16 cellular contexts compared by ENCODE assay signal in the genomic region with DNA sequence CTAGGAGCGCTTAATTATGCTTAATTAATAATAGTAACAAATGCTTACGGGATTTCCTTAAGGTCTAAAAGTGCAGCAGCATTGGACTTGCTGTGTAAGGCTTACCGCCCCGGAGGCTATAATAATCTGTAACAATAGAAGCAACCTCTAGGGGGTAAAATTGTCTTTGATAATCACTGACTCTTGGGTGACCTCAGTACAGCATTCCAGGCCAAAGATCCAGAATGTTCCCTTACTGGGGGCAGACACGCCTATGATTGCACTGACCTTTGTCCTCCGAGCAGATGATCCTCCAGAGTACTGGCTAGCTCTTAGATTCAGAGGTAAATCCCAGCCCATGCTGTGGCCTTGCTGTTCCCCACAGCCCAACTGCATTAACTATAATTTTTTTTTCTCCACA. TPM values are rescaled to one million over a fixed set of nuclear protein-coding genes. Genes with fewer than 3 reads are reported as not detected.
DNase-seq lines count a peak whose midpoint lies in the region; ATAC-seq and TF ChIP-seq lines count a peak whose summit lies in the region.
"Had no signal": no experiment of that assay in that cellular context is flagged by ENCODE, and none has a peak within 500 bp of the region (broad histone marks: within the 10 kb centered on the region; RNA-seq: fewer than 3 reads in every experiment).

No MANE protein-coding gene starts in this region.

- intact Hi-C loops in left colon (cut with DNase I, micrococcal nuclease), result no loop called here

- peaks cover 13% of the 10 kb centered on the region for H3K4me1 Mint-ChIP-seq in type B pancreatic cell (ENCODE audit: unreplicated experiment)
- H3K4me1 Mint-ChIP-seq: activated CD4-positive, alpha-beta T cell treated with anti-CD3 and anti-CD28 coated beads, Interleukin-2, amount 10 ng/mL, durations not matched to agents 7 days and 5 days; immature natural killer cell had no signal

- no peak overlapping the region for H3K27ac Mint-ChIP-seq in type B pancreatic cell
- H3K27ac Mint-ChIP-seq: activated CD4-positive, alpha-beta T cell treated with anti-CD3 and anti-CD28 coated beads, Interleukin-2, amount 10 ng/mL, durations not matched to agents 7 days and 5 days; naive B cell had no signal

- H3K4me3 Mint-ChIP-seq in type B pancreatic cell, result no peak overlapping the region
- H3K4me3 Mint-ChIP-seq: activated CD4-positive, alpha-beta T cell treated with anti-CD3 and anti-CD28 coated beads, Interleukin-2, amount 10 ng/mL, durations not matched to agents 7 days and 5 days; immature natural killer cell; naive B cell; T-helper 17 cell had no signal

- H3K9me3 Mint-ChIP-seq in type B pancreatic cell, result no peaks in the 10 kb centered on the region
- H3K9me3 Mint-ChIP-seq: activated CD4-positive, alpha-beta T cell treated with anti-CD3 and anti-CD28 coated beads, Interleukin-2, amount 10 ng/mL, durations not matched to agents 7 days and 5 days; immature natural killer cell; naive B cell had no signal

- H3K36me3 Mint-ChIP-seq in type B pancreatic cell, result peaks cover 27% of the 10 kb centered on the region

- no peaks in the 10 kb centered on the region for H3K27me3 Mint-ChIP-seq in type B pancreatic cell
- H3K27me3 Mint-ChIP-seq: activated CD4-positive, alpha-beta T cell treated with anti-CD3 and anti-CD28 coated beads, Interleukin-2, amount 10 ng/mL, durations not matched to agents 7 days and 5 days; naive B cell; T-helper 17 cell had no signal

- DNase-seq in DMS 273 (lab: John Stamatoyannopoulos, UW; ENCODE audit: unreplicated experiment) (peak; percentile 6), DMS 273 treated with DMSO at 0.1 percent for 48 hours (lab: John Stamatoyannopoulos, UW) (no peak), astrocyte of the hippocampus (ENCODE audit: low read depth, low spot score) (peak; percentile 17), left colon (peak; percentile 30 to 47), type B pancreatic cell (ENCODE audit: extremely low spot score, unreplicated experiment) (no peak), NCI-H526 treated with DMSO at 0.1 percent for 48 hours (lab: John Stamatoyannopoulos, UW) (no peak), NCI-H774 (lab: John Stamatoyannopoulos, UW) (no peak)
- DNase-seq: 8988T; activated CD4-positive, alpha-beta T cell treated with anti-CD3 and anti-CD28 coated beads, Interleukin-2, amount 10 ng/mL, durations not matched to agents 7 days and 5 days; central memory CD4-positive, alpha-beta T cell; immature natural killer cell; naive B cell; NCI-H2081; sigmoid colon; T-helper 17 cell had no signal

- peak; percentile 96 for ATAC-seq in left colon
- ATAC-seq in GM18511 (IDR thresholded peaks at IDR 0.05; ENCODE audit: unreplicated experiment), result no peak
- ATAC-seq: T-helper 17 cell had no signal

- peak; percentile 36 for TF ChIP-seq CTCF in type B pancreatic cell (conservative IDR thresholded peaks at IDR 0.05)

RNA-seq across cellular contexts. Expression of a gene that starts 16.5 kb away (rescaled TPM):
- total RNA-seq in left colon, result 10 to 100 TPM; 20.2 to 24.7 TPM
- 38.1 and 41.1 TPM in 2 replicates for total RNA-seq in type B pancreatic cell (ENCODE audit: low replicate concordance)

RNA-seq across cellular contexts. Expression of a gene that starts 22.3 kb away (rescaled TPM):
- not detected for total RNA-seq in left colon
- 0.12 and 0.14 TPM in 2 replicates for total RNA-seq in type B pancreatic cell (ENCODE audit: low replicate concordance)

Comparison
In these comparisons a context has a peak if more than half of its experiments do, and no peak if none do; other contexts are left out.
1. DNase-seq: peak in DMS 273 (single experiment), astrocyte of the hippocampus (single experiment) and left colon (2 of 2); none in DMS 273 treated with DMSO at 0.1 percent for 48 hours (single experiment), type B pancreatic cell (single experiment), NCI-H526 treated with DMSO at 0.1 percent for 48 hours (single experiment) and NCI-H774 (single experiment).